In the genomic region with DNA sequence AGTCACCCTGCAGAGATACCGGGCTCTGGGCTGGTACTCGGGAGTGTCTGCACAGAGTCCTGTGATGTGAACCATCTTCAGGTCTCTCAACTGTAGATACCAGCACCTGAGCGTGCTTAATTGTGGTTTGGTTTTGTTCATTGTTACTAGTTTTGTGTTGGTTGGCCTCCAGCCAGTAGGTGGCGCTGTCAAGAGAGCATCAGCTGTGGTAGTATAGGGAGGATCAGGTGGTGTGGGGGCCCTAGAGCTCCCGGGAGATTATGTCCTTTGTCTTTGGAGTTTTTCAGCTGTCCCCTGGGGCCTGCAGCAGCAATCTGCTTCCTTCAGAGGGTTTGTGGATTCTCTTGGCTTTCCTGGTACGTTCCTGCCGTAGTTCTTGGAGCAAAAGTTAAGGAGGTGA, we compare ENCODE assay signal across 13 cellular contexts.
DNase-seq lines count a peak whose midpoint lies in the region; ATAC-seq and TF ChIP-seq lines count a peak whose summit lies in the region.
"Had no signal": no experiment of that assay in that cellular context is flagged by ENCODE, and none has a peak within 500 bp of the region (broad histone marks: within the 10 kb centered on the region; RNA-seq: fewer than 3 reads in every experiment).

No MANE protein-coding gene starts in this region.

- peaks cover 16% of the 10 kb centered on the region for H3K36me3 Mint-ChIP-seq in osteocyte (ENCODE audit: unreplicated experiment)

- H3K27ac ChIP-seq in brain microvascular endothelial cell: no peak overlapping the region
- H3K27ac ChIP-seq: gastroesophageal sphincter, Peyer's patch, vagina had no signal

- in situ Hi-C loops in brain microvascular endothelial cell (cut with HindIII; ENCODE audit: low pct_ligation_motif_present, low sequenced_read_pairs): no loop called here

- no peaks in the 10 kb centered on the region for H3K27me3 ChIP-seq in brain microvascular endothelial cell (replicated peaks)
- H3K27me3 ChIP-seq: gastroesophageal sphincter, Peyer's patch, vagina had no signal

- DNase-seq in activated CD4-positive, alpha-beta T cell treated with anti-CD3 and anti-CD28 coated beads for 48 hours: peak; percentile 36
- DNase-seq in activated CD4-positive, alpha-beta T cell treated with anti-CD3 and anti-CD28 coated beads for 1 hour: no peak
- DNase-seq in HFF-Myc (ENCODE audit: extremely low read depth, low read depth) (no peak), brain microvascular endothelial cell (no peak), osteocyte (ENCODE audit: extremely low spot score, unreplicated experiment) (no peak), T-helper 1 cell (no peak), hypothalamus (lab: John Stamatoyannopoulos, UW) (no peak)
- DNase-seq: NCI-H1930, Peyer's patch had no signal

- H3K4me3 Mint-ChIP-seq in osteocyte (ENCODE audit: unreplicated experiment): no peak overlapping the region

- peaks cover 11% of the 10 kb centered on the region for H3K4me1 Mint-ChIP-seq in osteocyte (ENCODE audit: unreplicated experiment)

- H3K4me3 ChIP-seq in HFF-Myc (replicated peaks; ENCODE audit: low read depth, low read length) (no peak overlapping the region), brain microvascular endothelial cell (ENCODE audit: low read depth, low read length) (no peak overlapping the region)
- H3K4me3 ChIP-seq: gastroesophageal sphincter, lung, Peyer's patch, vagina had no signal

- TF ChIP-seq CTCF in HFF-Myc (IDR thresholded peaks at IDR 0.05; ENCODE audit: low read depth, low read length, missing control alignments) (peak; percentile 43), brain microvascular endothelial cell (IDR thresholded peaks at IDR 0.05; ENCODE audit: low read depth, low read length, missing control alignments) (peak; percentile 50), osteocyte (IDR thresholded peaks at IDR 0.05) (peak; percentile 32)

- peaks cover 61% of the 10 kb centered on the region for H3K9me3 Mint-ChIP-seq in osteocyte (ENCODE audit: unreplicated experiment)

- no peak overlapping the region for H3K27ac Mint-ChIP-seq in osteocyte (ENCODE audit: unreplicated experiment)

- no peaks in the 10 kb centered on the region for H3K36me3 ChIP-seq in brain microvascular endothelial cell (replicated peaks)
- H3K36me3 ChIP-seq: gastroesophageal sphincter, Peyer's patch, vagina had no signal

- no peaks in the 10 kb centered on the region for H3K27me3 Mint-ChIP-seq in osteocyte (ENCODE audit: unreplicated experiment)

- ATAC-seq in HG03108 (IDR thresholded peaks at IDR 0.05; ENCODE audit: unreplicated experiment): no peak
- ATAC-seq: gastroesophageal sphincter had no signal
